1 cellular context compared by ENCODE assay signal in the genomic region with DNA sequence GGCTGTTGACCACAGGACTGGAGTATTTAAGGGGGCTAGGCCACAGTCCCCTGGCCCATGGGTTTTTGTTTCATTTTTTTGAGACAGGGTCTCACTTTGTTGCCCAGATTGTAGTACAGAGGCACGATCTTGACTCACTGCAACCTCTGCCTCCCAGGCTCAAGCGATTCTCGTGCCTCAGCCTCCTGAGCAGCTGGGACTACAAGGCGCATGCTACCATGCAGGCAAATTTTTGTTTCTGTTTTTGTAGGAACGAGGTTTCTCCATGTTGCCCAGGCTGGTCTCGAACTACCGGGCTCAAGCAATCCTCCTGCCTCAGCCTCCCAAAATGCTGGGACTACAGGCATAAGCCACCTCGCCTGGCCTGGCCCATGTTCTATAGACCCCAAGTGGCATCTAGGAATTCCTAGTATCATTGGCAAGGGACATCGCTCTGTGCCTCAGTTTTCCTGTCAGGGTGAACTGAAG.
TF ChIP-seq lines count a peak whose summit lies in the region.

No MANE protein-coding gene starts in this region.

TF ChIP-seq in A549, 52 proteins besides CTCF, POLR2A, EP300 and RAD21 (continued from another document):
- no peak for TF ChIP-seq RFX5 (IDR thresholded peaks at IDR 0.05)
- TF ChIP-seq, protein P1, sequence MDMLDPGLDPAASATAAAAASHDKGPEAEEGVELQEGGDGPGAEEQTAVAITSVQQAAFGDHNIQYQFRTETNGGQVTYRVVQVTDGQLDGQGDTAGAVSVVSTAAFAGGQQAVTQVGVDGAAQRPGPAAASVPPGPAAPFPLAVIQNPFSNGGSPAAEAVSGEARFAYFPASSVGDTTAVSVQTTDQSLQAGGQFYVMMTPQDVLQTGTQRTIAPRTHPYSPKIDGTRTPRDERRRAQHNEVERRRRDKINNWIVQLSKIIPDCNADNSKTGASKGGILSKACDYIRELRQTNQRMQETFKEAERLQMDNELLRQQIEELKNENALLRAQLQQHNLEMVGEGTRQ (IDR thresholded peaks at IDR 0.05), result no peak
- TF ChIP-seq MAZ (IDR thresholded peaks at IDR 0.05; ENCODE audit: borderline replicate concordance, low read depth, low read length), result no peak
